ENCODE assay signal across 8 cellular contexts in genomic region chr6:53793318-53793975, GRCh38. TPM values are rescaled to one million over a fixed set of nuclear protein-coding genes. Genes with fewer than 3 reads are reported as not detected.
DNase-seq lines count a peak whose midpoint lies in the region; ATAC-seq and TF ChIP-seq lines count a peak whose summit lies in the region.

No MANE protein-coding gene starts in this region.

- peaks cover 9% of the 10 kb centered on the region for H3K27me3 Mint-ChIP-seq in activated T-helper 17 cell treated with anti-CD3 and anti-CD28 coated beads, Interleukin-2, amount 50 U/mL, for 72 hours
- peaks cover 8% of the 10 kb centered on the region for H3K27me3 Mint-ChIP-seq in neural progenitor cell (ENCODE audit: insufficient read depth, low read depth)

- peak overlapping the region; percentile 72 for H3K27ac ChIP-seq in foreskin keratinocyte
- H3K27ac ChIP-seq in neural progenitor cell = no peak overlapping the region

- peaks cover 19% of the 10 kb centered on the region for H3F3A ChIP-seq in neural progenitor cell (ENCODE audit: low read depth)

- H3K4me2 ChIP-seq in neural progenitor cell = peak overlapping the region; percentile 92

- H3K4me1 Mint-ChIP-seq in activated T-helper 17 cell treated with anti-CD3 and anti-CD28 coated beads, Interleukin-2, amount 50 U/mL, for 72 hours = peaks cover 12% of the 10 kb centered on the region
- H3K4me1 Mint-ChIP-seq in neural progenitor cell = peaks cover 25% of the 10 kb centered on the region

- H2AFZ ChIP-seq in neural progenitor cell (replicated peaks) = peak overlapping the region; percentile 89

- H3K36me3 Mint-ChIP-seq in activated T-helper 17 cell treated with anti-CD3 and anti-CD28 coated beads, Interleukin-2, amount 50 U/mL, for 72 hours (ENCODE audit: low read depth) = no peaks in the 10 kb centered on the region
- no peaks in the 10 kb centered on the region for H3K36me3 Mint-ChIP-seq in neural progenitor cell

- DNase-seq in NCI-H2196 (lab: John Stamatoyannopoulos, UW; ENCODE audit: unreplicated experiment) (peak; percentile 32), NCI-H2196 treated with DMSO at 0.1 percent for 48 hours (lab: John Stamatoyannopoulos, UW; ENCODE audit: unreplicated experiment) (no peak), HK-2 (ENCODE audit: unreplicated experiment) (peak; percentile 17), NOMO-1 (lab: John Stamatoyannopoulos, UW; ENCODE audit: unreplicated experiment in 2 of 2) (peak; percentile 36 to 39), foreskin keratinocyte (peak; percentile 61 to 80), neural progenitor cell (ENCODE audit: low spot score) (peak; percentile 60)

- peaks cover 19% of the 10 kb centered on the region for H3K4me1 ChIP-seq in foreskin keratinocyte
- peaks cover 11% of the 10 kb centered on the region for H3K4me1 ChIP-seq in neural progenitor cell

- H3K9me3 Mint-ChIP-seq in activated T-helper 17 cell treated with anti-CD3 and anti-CD28 coated beads, Interleukin-2, amount 50 U/mL, for 72 hours = peaks cover 4% of the 10 kb centered on the region
- peaks cover 4% of the 10 kb centered on the region for H3K9me3 Mint-ChIP-seq in neural progenitor cell

- no peaks in the 10 kb centered on the region for H3K9me3 ChIP-seq in neural progenitor cell (ENCODE audit: low read depth)

- no peaks in the 10 kb centered on the region for H3K36me3 ChIP-seq in neural progenitor cell

- peak overlapping the region; percentile 90 for H3K4me3 Mint-ChIP-seq in activated T-helper 17 cell treated with anti-CD3 and anti-CD28 coated beads, Interleukin-2, amount 50 U/mL, for 72 hours
- peak overlapping the region; percentile 96 for H3K4me3 Mint-ChIP-seq in neural progenitor cell

- H3K27me3 ChIP-seq in foreskin keratinocyte (no peaks in the 10 kb centered on the region), neural progenitor cell (peaks cover 40% of the 10 kb centered on the region)

- H3K9ac ChIP-seq in neural progenitor cell = no peak overlapping the region

- H3K4me3 ChIP-seq in neural progenitor cell = peak overlapping the region; percentile 70

- no peak for ATAC-seq in activated T-helper 17 cell treated with anti-CD3 and anti-CD28 coated beads, Interleukin-2, amount 50 U/mL, for 72 hours (replicated peaks)
- ATAC-seq in foreskin keratinocyte (peak; percentile 56), HG02763 (IDR thresholded peaks at IDR 0.05; ENCODE audit: unreplicated experiment) (no peak)

- peaks cover 9% of the 10 kb centered on the region for H4K20me1 ChIP-seq in neural progenitor cell (ENCODE audit: low read depth)

- peak overlapping the region; percentile 74 for H3K27ac Mint-ChIP-seq in activated T-helper 17 cell treated with anti-CD3 and anti-CD28 coated beads, Interleukin-2, amount 50 U/mL, for 72 hours
- H3K27ac Mint-ChIP-seq in neural progenitor cell = peak overlapping the region; percentile 64

- peak; percentile 25 for TF ChIP-seq CTCF in foreskin keratinocyte (conservative IDR thresholded peaks at IDR 0.05)
- no peak for TF ChIP-seq CTCF in neural progenitor cell (IDR thresholded peaks at IDR 0.05)

- peaks cover 13% of the 10 kb centered on the region for H3K79me2 ChIP-seq in neural progenitor cell (ENCODE audit: low read depth)

RNA-seq across cellular contexts. Expression of gene LRRC1, which starts 1.4 kb away (rescaled TPM):
- total RNA-seq in activated T-helper 17 cell treated with anti-CD3 and anti-CD28 coated beads, Interleukin-2, amount 50 U/mL, for 72 hours = 1 to 10 TPM; 1.7 to 2.2 TPM
- total RNA-seq in foreskin keratinocyte (22.5 and 23.6 TPM in 2 replicates), neural progenitor cell (ENCODE audit: low replicate concordance) (12.2 and 14.0 TPM in 2 replicates)
- polyA plus RNA-seq in foreskin keratinocyte = 9.2 and 10.7 TPM in 2 replicates
